In genomic region chr11:93740802-93741093, GRCh38 we compare ENCODE assay signal across 8 cellular contexts. TPM values are rescaled to one million over a fixed set of nuclear protein-coding genes. Genes with fewer than 3 reads are reported as not detected.
DNase-seq lines count a peak whose midpoint lies in the region; ATAC-seq and TF ChIP-seq lines count a peak whose summit lies in the region.

No MANE protein-coding gene starts in this region.

- H3K4me3 ChIP-seq in SK-N-SH (ENCODE audit: low read depth in 2 of 2, low read length in 1 of 2) (peak overlapping the region; percentile 94 to 95), left ventricle myocardium inferior (peak overlapping the region; percentile 83), retinal pigment epithelial cell (ENCODE audit: low read length) (peak overlapping the region; percentile 97)

- peak overlapping the region; percentile 100 for H3K27ac Mint-ChIP-seq in activated naive CD8-positive, alpha-beta T cell treated with anti-CD3 and anti-CD28 coated beads, Interleukin-2, amount 50 U/mL, for 24 hours

- H3K9me2 ChIP-seq in SK-N-SH, result no peaks in the 10 kb centered on the region

- no peak for TF ChIP-seq EP300 in SK-N-SH (IDR thresholded peaks at IDR 0.05; ENCODE audit: borderline replicate concordance in 1 of 2, low read depth in 1 of 2, low read length in 1 of 2)

- peaks cover 30% of the 10 kb centered on the region for H3F3A ChIP-seq in SK-N-SH (replicated peaks; ENCODE audit: insufficient read depth)

- POLR2A ChIA-PET in SK-N-SH (lab: Yijun Ruan, JAX), result interaction anchor here (0.7 to 3.3 kb wide), 10 partner anchors 10 to 388 kb away, joined by 3 to 72 read pairs (median 4); partner anchors contain the start of genes CEP295 and MED17

- peak overlapping the region; percentile 99 for H3K4me3 Mint-ChIP-seq in activated naive CD8-positive, alpha-beta T cell treated with anti-CD3 and anti-CD28 coated beads, Interleukin-2, amount 50 U/mL, for 24 hours

- no peaks in the 10 kb centered on the region for H3K27me3 Mint-ChIP-seq in activated naive CD8-positive, alpha-beta T cell treated with anti-CD3 and anti-CD28 coated beads, Interleukin-2, amount 50 U/mL, for 24 hours

- peaks cover 66% of the 10 kb centered on the region for H3K36me3 Mint-ChIP-seq in activated naive CD8-positive, alpha-beta T cell treated with anti-CD3 and anti-CD28 coated beads, Interleukin-2, amount 50 U/mL, for 24 hours (ENCODE audit: low read depth)

- H4K20me1 ChIP-seq in SK-N-SH (ENCODE audit: insufficient read depth), result peaks cover 48% of the 10 kb centered on the region

- WGBS in SK-N-SH (ENCODE audit: low lambda C conversion rate), result 1% methylated on average over 14 of the region's 18 CpGs

- no peaks in the 10 kb centered on the region for H3K9me3 ChIP-seq in SK-N-SH
- H3K9me3 ChIP-seq in left ventricle myocardium inferior (replicated peaks), result no peaks in the 10 kb centered on the region

- H3K4me1 ChIP-seq in SK-N-SH (ENCODE audit: control insufficient read depth in 1 of 2, insufficient read depth in 2 of 2, low read depth in 1 of 2, low read length in 1 of 2), result peaks cover 10 to 24% of the 10 kb centered on the region in 2 experiments; a peak in 3 of 4 replicates
- H3K4me1 ChIP-seq in left ventricle myocardium inferior, result peaks cover 91% of the 10 kb centered on the region

- CTCF ChIA-PET in SK-N-SH (lab: Yijun Ruan, JAX), result interaction anchor here (0.7 to 1.8 kb wide), 3 partner anchors 10 to 41 kb away, joined by 3 to 4 read pairs (median 3); no protein-coding TSS in a partner anchor

- H3K79me2 ChIP-seq in SK-N-SH (ENCODE audit: insufficient read depth), result peaks cover 70% of the 10 kb centered on the region

- H2AFZ ChIP-seq in SK-N-SH (ENCODE audit: low read depth), result peak overlapping the region; percentile 60; the same call in 1 of the 2 replicates

- H3K4me2 ChIP-seq in SK-N-SH, result peak overlapping the region; percentile 88

- ATAC-seq in GM21786 (IDR thresholded peaks at IDR 0.05; ENCODE audit: unreplicated experiment) (peak; percentile 33), GM18519 (IDR thresholded peaks at IDR 0.05; ENCODE audit: low FRiP score, unreplicated experiment) (no peak)
- peak; percentile 35 for ATAC-seq in activated naive CD8-positive, alpha-beta T cell treated with anti-CD3 and anti-CD28 coated beads, Interleukin-2, amount 50 U/mL, for 24 hours

- H3K9ac ChIP-seq in SK-N-SH, result peak overlapping the region; percentile 98

- intact Hi-C loops in left ventricle myocardium inferior (cut with micrococcal nuclease), result no loop called here

- no peak; the same call in 1 of the 2 replicates for TF ChIP-seq CTCF in SK-N-SH (IDR thresholded peaks at IDR 0.05)
- no peak for TF ChIP-seq CTCF in left ventricle myocardium inferior (IDR thresholded peaks at IDR 0.05; ENCODE audit: borderline replicate concordance)
- TF ChIP-seq CTCF in retinal pigment epithelial cell (conservative IDR thresholded peaks at IDR 0.05; ENCODE audit: low read depth, low read length), result no peak

- H3K9me3 Mint-ChIP-seq in activated naive CD8-positive, alpha-beta T cell treated with anti-CD3 and anti-CD28 coated beads, Interleukin-2, amount 50 U/mL, for 24 hours, result no peaks in the 10 kb centered on the region

- H3K4me1 Mint-ChIP-seq in activated naive CD8-positive, alpha-beta T cell treated with anti-CD3 and anti-CD28 coated beads, Interleukin-2, amount 50 U/mL, for 24 hours, result peaks cover 70% of the 10 kb centered on the region

- TF ChIP-seq RAD21 in SK-N-SH (IDR thresholded peaks at IDR 0.05; ENCODE audit: low read length), result no peak

- H3K36me3 ChIP-seq in SK-N-SH (replicated peaks in 1 of 2; ENCODE audit: control insufficient read depth in 1 of 2, insufficient read depth in 2 of 2, low read length in 1 of 2) (peaks cover 43 to 54% of the 10 kb centered on the region in 2 experiments), left ventricle myocardium inferior (peaks cover 41% of the 10 kb centered on the region)

- DNase-seq in Daoy (ENCODE audit: low read depth), result peak; percentile 54
- peak; percentile 61 to 62 for DNase-seq in Kasumi-1 (lab: John Stamatoyannopoulos, UW)
- peak; percentile 58 for DNase-seq in SK-N-SH
- peak; percentile 62 for DNase-seq in activated naive CD8-positive, alpha-beta T cell treated with anti-CD3 and anti-CD28 coated beads, Interleukin-2, amount 50 U/mL, for 24 hours
- peak; percentile 48 for DNase-seq in left ventricle myocardium inferior
- no peak for DNase-seq in retinal pigment epithelial cell (ENCODE audit: low read depth)

- H3K27ac ChIP-seq in SK-N-SH (ENCODE audit: low read depth in 2 of 2, low read length in 1 of 2) (peak overlapping the region; percentile 93 to 96), left ventricle myocardium inferior (replicated peaks) (peak overlapping the region; percentile 93)

- H3K27me3 ChIP-seq in SK-N-SH (ENCODE audit: insufficient read depth), result no peaks in the 10 kb centered on the region
- no peaks in the 10 kb centered on the region for H3K27me3 ChIP-seq in left ventricle myocardium inferior (ENCODE audit: low read depth)

TF ChIP-seq in SK-N-SH, 30 proteins besides CTCF, POLR2A, EP300 and RAD21:
- TF ChIP-seq USF1 (IDR thresholded peaks at IDR 0.05; ENCODE audit: borderline replicate concordance, low read depth), result peak; percentile 64; the same call in 1 of the 2 replicates
- TF ChIP-seq NFIC (IDR thresholded peaks at IDR 0.05; ENCODE audit: borderline replicate concordance), result no peak
- TF ChIP-seq MAX (IDR thresholded peaks at IDR 0.05; ENCODE audit: low read depth), result peak; percentile 95
- no peak for TF ChIP-seq TCF12 (IDR thresholded peaks at IDR 0.05)
- TF ChIP-seq MXI1 (IDR thresholded peaks at IDR 0.05; ENCODE audit: low read depth, low read length), result peak; percentile 99

RNA-seq across cellular contexts. Expression of gene TAF1D, which starts 0.5 kb away (rescaled TPM):
- total RNA-seq in Daoy (2014; rRNA removed; shearing (Covaris generic)), result 143 and 167 TPM in 2 replicates
- polyA plus RNA-seq in SK-N-SH (2012; rRNA removed), result 56.7 and 76.9 TPM in 2 replicates
- polyA plus RNA-seq in SK-N-SH (2012; cell fraction: cytosol; rRNA removed), result 56.1 and 91.9 TPM in 2 replicates
- 97.7 and 213 TPM in 2 replicates for polyA plus RNA-seq in SK-N-SH (2012; cell fraction: nucleus; rRNA removed)
- total RNA-seq in left ventricle myocardium inferior, result 32.6 TPM

RNA-seq across cellular contexts. Expression of gene C11orf54, which starts 0.7 kb away (rescaled TPM):
- 13.5 and 18.2 TPM in 2 replicates for total RNA-seq in Daoy (2014; rRNA removed; shearing (Covaris generic))
- 7.7 and 12.4 TPM in 2 replicates for polyA plus RNA-seq in SK-N-SH (2012; rRNA removed)
- polyA plus RNA-seq in SK-N-SH (2012; cell fraction: cytosol; rRNA removed), result 11.9 and 15.0 TPM in 2 replicates
- polyA plus RNA-seq in SK-N-SH (2012; cell fraction: nucleus; rRNA removed), result 7.8 and 14.5 TPM in 2 replicates
- total RNA-seq in left ventricle myocardium inferior, result 35.4 TPM

RNA-seq across cellular contexts. Expression of gene MED17, which starts 43.3 kb away (rescaled TPM):
- 30.7 and 31.3 TPM in 2 replicates for total RNA-seq in Daoy (2014; rRNA removed; shearing (Covaris generic))
- 19.3 and 19.9 TPM in 2 replicates for polyA plus RNA-seq in SK-N-SH (2012; rRNA removed)
- polyA plus RNA-seq in SK-N-SH (2012; cell fraction: cytosol; rRNA removed), result 22.7 TPM in 2 replicates
- polyA plus RNA-seq in SK-N-SH (2012; cell fraction: nucleus; rRNA removed), result 31.5 and 42.3 TPM in 2 replicates
- total RNA-seq in left ventricle myocardium inferior, result 21.0 TPM
